Comparison of ENCODE assay signal across 9 cellular contexts in genomic region chr2:16664809-16665745, GRCh38. TPM values are rescaled to one million over a fixed set of nuclear protein-coding genes. Genes with fewer than 3 reads are reported as not detected.
A peak's percentile ranks its signal among the peaks of the same experiment; 100 is the strongest.
DNase-seq lines count a peak whose midpoint lies in the region; ATAC-seq, FAIRE-seq and TF ChIP-seq lines count a peak whose summit lies in the region.
"Had no signal": no experiment of that assay in that cellular context is flagged by ENCODE, and none has a peak within 500 bp of the region (broad histone marks: within the 10 kb centered on the region; RNA-seq: fewer than 3 reads in every experiment).

No MANE protein-coding gene starts in this region.

- H3K9me3 ChIP-seq in A549 (no peaks in the 10 kb centered on the region), T-helper 17 cell (ENCODE audit: control insufficient read depth, low read length, poor library complexity, severe bottlenecking) (no peaks in the 10 kb centered on the region), left ventricle myocardium inferior (replicated peaks) (no peaks in the 10 kb centered on the region), skeletal muscle tissue (ENCODE audit: control insufficient read depth in 3 of 3, low read length in 3 of 3) (no peaks in the 10 kb centered on the region)

- peaks cover 66% of the 10 kb centered on the region for H3K27me3 Mint-ChIP-seq in T-helper 17 cell

- H3K4me1 ChIP-seq in A549 (no peaks in the 10 kb centered on the region), left ventricle myocardium inferior (peaks cover 51% of the 10 kb centered on the region), skeletal muscle tissue (ENCODE audit: control insufficient read depth in 3 of 3, insufficient read depth in 3 of 3, low read length in 3 of 3) (peaks cover 25 to 44% (median 44%) of the 10 kb centered on the region in 3 donors)

- peak in 1 of 2 experiments; percentile 17 for DNase-seq in A549 (ENCODE audit: low read depth in 1 of 2, low spot score in 1 of 2)
- no peak for DNase-seq in T-helper 17 cell
- no peak for DNase-seq in left ventricle myocardium inferior
- DNase-seq in NCI-H524 treated with DMSO at 0.1 percent for 48 hours (lab: John Stamatoyannopoulos, UW), result no peak
- no peak for DNase-seq in GM12891 (ENCODE audit: insufficient read length, low spot score)
- no peak for DNase-seq in stimulated activated CD8-positive, alpha-beta memory T cell treated with anti-CD3 and anti-CD28 coated beads, Interleukin-4, amount 100 ng/mL, for 48 hours

- no peaks in the 10 kb centered on the region for H3K36me3 ChIP-seq in left ventricle myocardium inferior
- no peaks in the 10 kb centered on the region for H3K36me3 ChIP-seq in skeletal muscle tissue (ENCODE audit: control insufficient read depth in 3 of 3, insufficient read depth in 3 of 3, low read length in 3 of 3)

- H3K9ac ChIP-seq in skeletal muscle tissue (ENCODE audit: low read depth in 1 of 3, low read length in 3 of 3), result peak overlapping the region; percentile 67 to 85 (median 79)

- WGBS in A549 (ENCODE audit: missing lambda C conversion rate), result 20% methylated on average over 19 of the region's 33 CpGs

- H3K4me2 ChIP-seq in A549, result peak overlapping the region; percentile 91

- TF ChIP-seq RAD21 in A549 (conservative IDR thresholded peaks at IDR 0.05 in 1 of 2, IDR thresholded peaks at IDR 0.05 in 1 of 2), result no peak

- no peaks in the 10 kb centered on the region for H3K27me3 ChIP-seq in left ventricle myocardium inferior (ENCODE audit: low read depth)
- no peaks in the 10 kb centered on the region for H3K27me3 ChIP-seq in skeletal muscle tissue (ENCODE audit: control insufficient read depth in 3 of 3, insufficient read depth in 3 of 3, low read length in 3 of 3)

- FAIRE-seq in A549 (lab: Jason Lieb, UNC) (no peak), GM12891 (lab: Jason Lieb, UNC) (no peak)

- peaks cover 20% of the 10 kb centered on the region for H3K4me1 Mint-ChIP-seq in T-helper 17 cell

- H3K4me3 Mint-ChIP-seq in T-helper 17 cell, result peak overlapping the region; percentile 80

- no peak for TF ChIP-seq CTCF in A549 (IDR thresholded peaks at IDR 0.05)
- TF ChIP-seq CTCF in left ventricle myocardium inferior (IDR thresholded peaks at IDR 0.05; ENCODE audit: borderline replicate concordance), result no peak

- CTCF ChIA-PET in A549 (lab: Yijun Ruan, JAX), result interaction anchor here (0.5 to 2.3 kb wide), 4 partner anchors 11 to 56 kb away, joined by 3 to 5 read pairs (median 5); no protein-coding TSS in a partner anchor

- no peak for TF ChIP-seq EP300 in A549 (IDR thresholded peaks at IDR 0.05)

- intact Hi-C loops in left ventricle myocardium inferior (cut with micrococcal nuclease), result no loop called here

- H3K27ac ChIP-seq in A549 (peak overlapping the region in 1 of 2 experiments; percentile 65; a peak in 3 of 6 replicates), left ventricle myocardium inferior (replicated peaks) (peak overlapping the region; percentile 76), skeletal muscle tissue (ENCODE audit: low read depth, low read length) (peak overlapping the region; percentile 67)
- H3K27ac ChIP-seq: epithelial cell of prostate had no signal

- ATAC-seq in A549 (peak; percentile 56 to 73), GM21423 (IDR thresholded peaks at IDR 0.05; ENCODE audit: unreplicated experiment) (peak; percentile 24), T-helper 17 cell (no peak)

- H3K36me3 Mint-ChIP-seq in T-helper 17 cell (ENCODE audit: low read depth), result peaks cover 8% of the 10 kb centered on the region

- H3K4me3 ChIP-seq in A549 (peak overlapping the region; percentile 49), left ventricle myocardium inferior (peak overlapping the region; percentile 74), skeletal muscle tissue (ENCODE audit: low read length in 3 of 3) (peak overlapping the region; percentile 75 to 87 (median 82))

- POLR2A ChIA-PET in A549 (lab: Yijun Ruan, JAX), result no interaction called here

- no peak overlapping the region for H3K27ac Mint-ChIP-seq in T-helper 17 cell

- TF ChIP-seq POLR2A in A549 (IDR thresholded peaks at IDR 0.05; ENCODE audit: low read length), result no peak
- TF ChIP-seq POLR2A in GM12891 (IDR thresholded peaks at IDR 0.05; ENCODE audit: low read depth, low read length), result no peak

TF ChIP-seq in A549, 52 proteins besides CTCF, POLR2A, EP300 and RAD21:
- TF ChIP-seq CBX2 (IDR thresholded peaks at IDR 0.05; ENCODE audit: borderline replicate concordance, low read depth) (no peak), ESRRA (IDR thresholded peaks at IDR 0.05; ENCODE audit: borderline replicate concordance, low read length) (no peak)

TF ChIP-seq in GM12891, 5 proteins besides CTCF, POLR2A, EP300 and RAD21:
- no peak for TF ChIP-seq POLR2AphosphoS5 (IDR thresholded peaks at IDR 0.05; ENCODE audit: low read depth, low read length)
- no peak for TF ChIP-seq SPI1 (IDR thresholded peaks at IDR 0.05; ENCODE audit: low read depth, low read length)
- no peak for TF ChIP-seq PAX5 (IDR thresholded peaks at IDR 0.05; ENCODE audit: insufficient read depth, low read length, severe bottlenecking)
- TF ChIP-seq TAF1 (IDR thresholded peaks at IDR 0.05; ENCODE audit: low read depth, low read length), result no peak
- TF ChIP-seq POU2F2 (IDR thresholded peaks at IDR 0.05; ENCODE audit: low read depth, low read length), result no peak

RNA-seq across cellular contexts. Expression of gene CYRIA, which starts 0.6 kb away (rescaled TPM):
- polyA plus RNA-seq in A549 (2011; rRNA removed), result 0.01 and 0.28 TPM in 2 replicates
- polyA plus RNA-seq in A549 (2012; cell fraction: cytosol; rRNA removed), result 0.01 TPM in 1 of 2 replicates, not detected in the other
- not detected in 2 replicates for polyA plus RNA-seq in A549 (2012; cell fraction: nucleus; rRNA removed)
- polyA plus RNA-seq in A549 (2017; fragmentation: RNase III; extraction: RNeasy Plus Mini Kit Qiagen cat#74134 plus additional on column Dnase treatment), result 0.05 to 0.09 TPM (median 0.08 TPM) in 3 replicates
- polyA minus RNA-seq in A549 (2011; rRNA and poly(A)+ RNA removed), result not detected in 2 replicates
- 1 to 10 TPM in 1 of 2 donors, under 1 TPM in 1; 0.68 to 2.4 TPM for total RNA-seq in T-helper 17 cell
- 4.1 TPM for total RNA-seq in left ventricle myocardium inferior
- total RNA-seq in skeletal muscle tissue, result 4.7 TPM
- polyA plus RNA-seq in GM12891 (2012; ENCODE audit: low read depth, missing spikeins), result 0.15 TPM
